ENCODE assay signal across 16 cellular contexts in the genomic region with DNA sequence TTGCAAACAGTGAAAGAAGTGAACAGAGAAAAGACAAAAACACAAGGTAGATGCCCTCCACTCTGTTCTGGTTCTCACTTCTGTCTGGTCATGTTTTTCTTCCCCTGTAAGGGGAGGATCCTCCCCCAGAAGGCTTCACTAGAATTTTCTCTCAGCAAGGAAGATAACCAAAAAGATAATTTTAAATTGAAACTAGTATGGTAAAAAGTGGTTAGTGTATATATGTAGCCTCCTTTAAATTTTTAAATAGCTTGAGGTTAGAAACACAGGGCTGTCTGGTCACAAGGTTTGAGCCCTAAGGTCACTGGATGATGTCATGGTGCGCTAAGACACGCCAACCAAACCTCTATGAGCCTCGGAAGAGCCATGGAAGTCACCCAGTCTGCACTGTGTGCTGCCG. TPM values are rescaled to one million over a fixed set of nuclear protein-coding genes. Genes with fewer than 3 reads are reported as not detected.
DNase-seq lines count a peak whose midpoint lies in the region; ATAC-seq, FAIRE-seq and TF ChIP-seq lines count a peak whose summit lies in the region.
"Had no signal": no experiment of that assay in that cellular context is flagged by ENCODE, and none has a peak within 500 bp of the region (broad histone marks: within the 10 kb centered on the region; RNA-seq: fewer than 3 reads in every experiment).

No MANE protein-coding gene starts in this region.

- intact Hi-C loops in GM12878 (cut with micrococcal nuclease; ENCODE audit: unreplicated experiment) (no loop called here), sciatic nerve (cut with DNase I) (no loop called here)

- CTCF ChIA-PET in GM12878 (lab: Yijun Ruan, JAX), result interaction anchor here (2.2 to 2.4 kb wide), 2 partner anchors 9 to 34 kb away, joined by 7 to 18 read pairs; no protein-coding TSS in a partner anchor

- H4K91ac ChIP-seq in mesenchymal stem cell (ENCODE audit: low read length), result no peak overlapping the region

- H3K27me3 ChIP-seq in GM12878 (replicated peaks in 1 of 2; ENCODE audit: control insufficient read depth in 2 of 2, insufficient read depth in 2 of 2, low read length in 1 of 2) (no peaks in the 10 kb centered on the region), mesenchymal stem cell (ENCODE audit: control insufficient read depth in 1 of 2, insufficient read depth in 1 of 2, low read length in 2 of 2) (no peaks in the 10 kb centered on the region)

- RAD21 ChIA-PET in GM12878 (lab: Charles Lee; ENCODE audit: unreplicated experiment), result no interaction called here

- no peak for TF ChIP-seq RAD21 in GM12878 (IDR thresholded peaks at IDR 0.05; ENCODE audit: insufficient read depth, low read depth, low read length)

- no peak overlapping the region for H3K18ac ChIP-seq in mesenchymal stem cell (ENCODE audit: low read depth in 1 of 2, low read length in 2 of 2)

- H3K79me2 ChIP-seq in GM12878 (ENCODE audit: control insufficient read depth, insufficient read depth, low read length), result no peaks in the 10 kb centered on the region

- H3K36me3 ChIP-seq in GM12878 (ENCODE audit: control insufficient read depth in 2 of 2, insufficient read depth in 2 of 2, low read length in 1 of 2) (peaks cover 2 to 3% of the 10 kb centered on the region in 2 experiments; a peak in 2 of 4 replicates), mesenchymal stem cell (ENCODE audit: control insufficient read depth in 1 of 2, insufficient read depth in 2 of 2, low read depth in 1 of 2, low read length in 2 of 2) (peaks cover 4 to 40% of the 10 kb centered on the region in 2 experiments)

- no peak for TF ChIP-seq POLR2A in GM12878 (IDR thresholded peaks at IDR 0.05; ENCODE audit: low read depth, low read length)

- H3K4ac ChIP-seq in mesenchymal stem cell (ENCODE audit: low read depth in 1 of 2, low read length in 2 of 2), result no peak overlapping the region

- SMC1A ChIA-PET in GM12878 (lab: Charles Lee; ENCODE audit: uncharacterized antibody, unreplicated experiment), result interaction anchor here (1.2 kb wide), 1 partner anchor 11 kb away, joined by 3 read pairs; no protein-coding TSS in a partner anchor

- no peak for FAIRE-seq in GM12878 (lab: Jason Lieb, UNC)

- H2AK5ac ChIP-seq in mesenchymal stem cell (ENCODE audit: low read length, severe bottlenecking), result no peak overlapping the region

- H3K27ac ChIP-seq in GM12878 (ENCODE audit: control insufficient read depth, insufficient read depth) (no peak overlapping the region), mesenchymal stem cell (ENCODE audit: low read length, poor library complexity, severe bottlenecking) (no peak overlapping the region)
- H3K27ac ChIP-seq: GM23248 had no signal

- H3K4me2 ChIP-seq in GM12878 (ENCODE audit: control insufficient read depth, insufficient read depth) (no peak overlapping the region), mesenchymal stem cell (ENCODE audit: low read length, poor library complexity, severe bottlenecking) (no peak overlapping the region)

- peaks cover 4% of the 10 kb centered on the region; the same call in 1 of the 2 replicates for H3K4me1 ChIP-seq in GM12878 (ENCODE audit: control insufficient read depth, insufficient read depth, low read length)
- H3K4me1 ChIP-seq in mesenchymal stem cell (ENCODE audit: control insufficient read depth, insufficient read depth, low read depth, low read length), result peaks cover 10% of the 10 kb centered on the region

- POLR2A ChIA-PET in GM12878 (lab: Charles Lee), result no interaction called here

- no peak overlapping the region for H4K8ac ChIP-seq in mesenchymal stem cell (ENCODE audit: low read length)

- 90% methylated on average over 4 of the region's 4 CpGs for WGBS in GM12878 (ENCODE audit: insufficient coverage, insufficient replicate concordance, low lambda C conversion rate, missing lambda C conversion rate)
- WGBS in mesenchymal stem cell, result 87% methylated on average over 4 of the region's 4 CpGs

- BruUV-seq in GM12878 (replicated peaks; lab: Mats Ljungman, UMichigan), result no TSS peak

- H2BK120ac ChIP-seq in mesenchymal stem cell (ENCODE audit: low read depth, low read length), result no peak overlapping the region

- H3K14ac ChIP-seq in mesenchymal stem cell (ENCODE audit: low read length in 2 of 2), result no peak overlapping the region

- H3K9me3 ChIP-seq in GM12878 (replicated peaks; ENCODE audit: control insufficient read depth, insufficient read depth, low read length) (no peaks in the 10 kb centered on the region), mesenchymal stem cell (ENCODE audit: control insufficient read depth, low read length) (no peaks in the 10 kb centered on the region)

- H2BK15ac ChIP-seq in mesenchymal stem cell (ENCODE audit: low read depth, poor library complexity, severe bottlenecking), result no peak overlapping the region

- TF ChIP-seq CTCF in GM12878 (IDR thresholded peaks at IDR 0.05 in 2 of 3, conservative IDR thresholded peaks at IDR 0.05 in 1 of 3; ENCODE audit: control insufficient read depth in 2 of 3, extremely low read depth in 1 of 3, insufficient read depth in 1 of 3, low read depth in 3 of 3, low read length in 3 of 3), result no peak

- peaks cover 9% of the 10 kb centered on the region for H3K79me1 ChIP-seq in mesenchymal stem cell (replicated peaks; ENCODE audit: low read length, poor library complexity, severe bottlenecking)

- no peak for TF ChIP-seq EP300 in GM12878 (IDR thresholded peaks at IDR 0.05; ENCODE audit: borderline replicate concordance in 1 of 2, control insufficient read depth in 1 of 2, low read depth in 2 of 2, low read length in 2 of 2)

- no peak overlapping the region for H2BK12ac ChIP-seq in mesenchymal stem cell (ENCODE audit: low read length in 2 of 2)

- DNase-seq in GM12878 (ENCODE audit: low read depth, low spot score) (no peak), amniotic stem cell (lab: John Stamatoyannopoulos, UW) (no peak), mesenchymal stem cell (no peak), sciatic nerve (ENCODE audit: low spot score) (no peak)
- DNase-seq: KBM-7; NCI-H1694 treated with DMSO at 0.1 percent for 48 hours; NCI-H69; stimulated activated CD4-positive, alpha-beta T cell treated with anti-CD3 and anti-CD28 coated beads, Interleukin-4, amount 100 ng/mL, for 4 hours; stimulated activated naive CD4-positive, alpha-beta T cell had no signal

- peak; percentile 50 for ATAC-seq in GM18520 (IDR thresholded peaks at IDR 0.05; ENCODE audit: unreplicated experiment)
- peak; percentile 46 for ATAC-seq in GM21447 (IDR thresholded peaks at IDR 0.05; ENCODE audit: unreplicated experiment)
- ATAC-seq in HG03103 (IDR thresholded peaks at IDR 0.05; ENCODE audit: low read depth, unreplicated experiment), result peak; percentile 41
- ATAC-seq in GM12878, result peak; percentile 27; the same call in 2 of the 3 replicates
- ATAC-seq in activated CD4-positive, CD25-positive, alpha-beta regulatory T cell treated with anti-CD3 and anti-CD28 coated beads, Interleukin-2, amount 50 U/mL, for 24 hours, result no peak
- ATAC-seq in sciatic nerve, result no peak
- ATAC-seq: Right ventricle myocardium inferior had no signal

- H3K23ac ChIP-seq in mesenchymal stem cell (ENCODE audit: low read length in 2 of 2), result no peak overlapping the region

- no peak overlapping the region for H2BK5ac ChIP-seq in mesenchymal stem cell (ENCODE audit: low read depth, low read length, poor library complexity, severe bottlenecking)

- in situ Hi-C loops in GM12878 (cut with MboI), result no loop called here

- no peak overlapping the region for H2AFZ ChIP-seq in GM12878 (ENCODE audit: control insufficient read depth, low read depth, low read length)
- H2AFZ ChIP-seq in mesenchymal stem cell (ENCODE audit: low read depth, low read length), result no peak overlapping the region
- H2AFZ ChIP-seq: GM23248 had no signal

- H3K4me3 ChIP-seq in GM12878 (no peak overlapping the region), mesenchymal stem cell (ENCODE audit: insufficient read depth in 1 of 2, low read depth in 1 of 2, low read length in 2 of 2) (no peak overlapping the region)
- H3K4me3 ChIP-seq: GM23248 had no signal

- H3K9ac ChIP-seq in GM12878 (ENCODE audit: control insufficient read depth, insufficient read depth, low read length) (no peak overlapping the region), mesenchymal stem cell (ENCODE audit: low read length) (no peak overlapping the region)
- H3K9ac ChIP-seq: GM23248 had no signal

- no peaks in the 10 kb centered on the region for H4K20me1 ChIP-seq in GM12878 (ENCODE audit: control insufficient read depth, insufficient read depth)

RNA-seq across cellular contexts. Expression of a gene that starts 5.6 kb away (rescaled TPM):
- total RNA-seq in GM12878 (2013; cell fraction: nucleolus; rRNA removed), result 0.34 and 0.44 TPM in 2 replicates
- total RNA-seq in GM12878 (2014; rRNA removed), result under 0.01 and 0.05 TPM in 2 replicates
- total RNA-seq in GM12878 (2014; rRNA removed; fragmentation: Illumina TruSeq; extraction: Trizol), result 0.04 and 0.05 TPM in 2 replicates
- total RNA-seq in GM12878 (2021), result 0.05 and 0.08 TPM in 2 replicates
- polyA plus RNA-seq in GM12878 (2011; ENCODE audit: low read depth), result not detected
- polyA plus RNA-seq in GM12878 (2011; rRNA removed), result 0.01 and 0.06 TPM in 2 replicates
- 0.01 TPM in 1 of 2 replicates, not detected in the other for polyA plus RNA-seq in GM12878 (2011; cell fraction: cytosol; rRNA removed)
- polyA plus RNA-seq in GM12878 (2011; cell fraction: nucleus; rRNA removed), result 0.04 and 0.15 TPM in 2 replicates
- 0.01 TPM in 1 of 2 replicates, not detected in the other for polyA plus RNA-seq in GM12878 (2012)
- 0.01 and 0.02 TPM in 2 replicates for polyA plus RNA-seq in GM12878 (2014; fragmentation: Illumina TruSeq; extraction: Trizol)
- polyA plus RNA-seq in GM12878 (2014; fragmentation: Nextera tagmentation; extraction: Ambion mirVana), result under 1 TPM in 1 of 2 experiments, not detected in 1; 0.02 TPM
- polyA plus RNA-seq in GM12878 (2014; rRNA removed), result 0.04 TPM in 1 of 2 replicates, not detected in the other
- polyA plus RNA-seq in GM12878 (2016; fragmentation: Nextera tagmentation; extraction: Ambion mirVana), result under 1 TPM in 1 of 2 experiments, not detected in 1; 0.04 TPM
- polyA minus RNA-seq in GM12878 (2011; rRNA and poly(A)+ RNA removed), result under 0.01 TPM in 1 of 2 replicates, not detected in the other
- not detected in 2 replicates for polyA minus RNA-seq in GM12878 (2011; cell fraction: cytosol; rRNA and poly(A)+ RNA removed)
- polyA minus RNA-seq in GM12878 (2011; cell fraction: nucleus; rRNA and poly(A)+ RNA removed), result under 0.01 and 0.10 TPM in 2 replicates
- 0.03 TPM for polyA plus RNA-seq in mesenchymal stem cell (2013, experiment 1 of 2)
- polyA plus RNA-seq in mesenchymal stem cell (2013, experiment 2 of 2), result 0.05 TPM
- total RNA-seq in sciatic nerve, result 1.5 TPM
- total RNA-seq: epithelial cell of proximal tubule had no signal

RNA-seq across cellular contexts. Expression of a gene that starts 25.6 kb away (rescaled TPM):
- total RNA-seq in GM12878 (2013; cell fraction: nucleolus; rRNA removed), result 55.6 and 66.7 TPM in 2 replicates
- total RNA-seq in GM12878 (2014; rRNA removed) (10.4 and 10.7 TPM in 2 replicates), GM12878 (2014; rRNA removed; fragmentation: Illumina TruSeq; extraction: Trizol) (14.1 and 17.2 TPM in 2 replicates), GM12878 (2021) (21.5 and 26.8 TPM in 2 replicates), sciatic nerve (39.7 TPM)
- 13.3 TPM for polyA plus RNA-seq in GM12878 (2011; ENCODE audit: low read depth)
- polyA plus RNA-seq in GM12878 (2011; rRNA removed) (24.2 and 30.8 TPM in 2 replicates), GM12878 (2014; fragmentation: Illumina TruSeq; extraction: Trizol) (22.3 and 23.7 TPM in 2 replicates), GM12878 (2014; fragmentation: Nextera tagmentation; extraction: Ambion mirVana) (10 to 100 TPM; 26.4 to 35.5 TPM), GM12878 (2014; rRNA removed) (15.2 and 16.2 TPM in 2 replicates), GM12878 (2016; fragmentation: Nextera tagmentation; extraction: Ambion mirVana) (10 to 100 TPM; 21.1 to 22.9 TPM)
- polyA plus RNA-seq in GM12878 (2011; cell fraction: cytosol; rRNA removed), result 11.3 and 14.0 TPM in 2 replicates
- polyA plus RNA-seq in GM12878 (2011; cell fraction: nucleus; rRNA removed), result 12.8 and 14.2 TPM in 2 replicates
- 12.1 and 16.2 TPM in 2 replicates for polyA plus RNA-seq in GM12878 (2012)
- 17.6 and 19.6 TPM in 2 replicates for polyA minus RNA-seq in GM12878 (2011; rRNA and poly(A)+ RNA removed)
- 5.5 and 8.1 TPM in 2 replicates for polyA minus RNA-seq in GM12878 (2011; cell fraction: cytosol; rRNA and poly(A)+ RNA removed)
- 10.5 and 16.8 TPM in 2 replicates for polyA minus RNA-seq in GM12878 (2011; cell fraction: nucleus; rRNA and poly(A)+ RNA removed)
- polyA plus RNA-seq in mesenchymal stem cell (2013, experiment 1 of 2), result 23.4 TPM
- polyA plus RNA-seq in mesenchymal stem cell (2013, experiment 2 of 2), result 22.3 TPM

Comparison
In these comparisons a context has a peak if more than half of its experiments do, and no peak if none do; other contexts are left out.
1. ATAC-seq: peak in GM18520 (single experiment), GM21447 (single experiment), HG03103 (single experiment) and GM12878 (single experiment); none in activated CD4-positive, CD25-positive, alpha-beta regulatory T cell treated with anti-CD3 and anti-CD28 coated beads, Interleukin-2, amount 50 U/mL, for 24 hours (0 of 2) and sciatic nerve (single experiment).